In the genomic region with DNA sequence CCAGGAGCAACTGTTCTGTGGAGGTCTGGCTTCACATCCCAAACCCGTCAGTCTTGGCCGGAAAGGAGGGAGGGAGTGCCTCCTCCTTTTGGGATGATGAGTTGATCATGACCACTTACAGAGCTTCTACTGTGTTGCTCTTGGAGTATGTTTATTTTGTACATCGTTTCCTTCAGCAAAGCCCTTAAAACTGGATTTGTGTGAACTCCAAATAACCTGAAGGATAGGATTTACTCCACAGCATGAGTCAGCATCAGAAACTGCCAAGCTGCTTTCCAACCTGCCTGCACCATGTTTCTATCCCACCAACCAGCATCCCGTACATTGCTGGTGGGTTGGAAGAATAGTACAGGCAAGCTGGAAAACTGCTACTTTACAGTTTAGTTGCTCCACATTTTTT, we compare ENCODE assay signal across 36 cellular contexts. TPM values are rescaled to one million over a fixed set of nuclear protein-coding genes. Genes with fewer than 3 reads are reported as not detected.
A peak's percentile ranks its signal among the peaks of the same experiment; 100 is the strongest.
DNase-seq lines count a peak whose midpoint lies in the region; ATAC-seq and TF ChIP-seq lines count a peak whose summit lies in the region.
"Had no signal": no experiment of that assay in that cellular context is flagged by ENCODE, and none has a peak within 500 bp of the region (broad histone marks: within the 10 kb centered on the region; RNA-seq: fewer than 3 reads in every experiment).

No MANE protein-coding gene starts in this region.

- H3K4me3 Mint-ChIP-seq in stimulated activated memory B cell treated with anti-CD40 and anti-IgM and Interleukin-4, amounts not matched to agents 10 μg/mL and 1 μg/mL and 100 μg/mL, for 72 hours, result no peak overlapping the region
- H3K4me3 Mint-ChIP-seq: brain; CD4-positive, alpha-beta memory T cell; nephron progenitor cell; stimulated activated effector memory CD8-positive, alpha-beta T cell treated with anti-CD3 and anti-CD28 coated beads, Interleukin-12 subunit alpha, Interleukin-12 subunit beta, amount 100 ng/mL, for 72 hours had no signal

- no peak for ATAC-seq in stimulated activated memory B cell treated with anti-CD40 and anti-IgM and Interleukin-4, amounts not matched to agents 10 μg/mL and 1 μg/mL and 100 μg/mL, for 72 hours
- ATAC-seq in mucosa of descending colon (no peak), GM19452 (IDR thresholded peaks at IDR 0.05; ENCODE audit: unreplicated experiment) (no peak)
- ATAC-seq: foreskin keratinocyte; heart right ventricle; pancreas; stimulated activated effector memory CD8-positive, alpha-beta T cell treated with anti-CD3 and anti-CD28 coated beads, Interleukin-12 subunit alpha, Interleukin-12 subunit beta, amount 100 ng/mL, for 72 hours had no signal

- H3K9me3 ChIP-seq in mucosa of descending colon (no peaks in the 10 kb centered on the region), stomach (peaks cover 0 to 3% (median 0%) of the 10 kb centered on the region in 4 donors)
- H3K9me3 ChIP-seq: pancreas, SK-N-SH, suprapubic skin had no signal

- H3K4me3 ChIP-seq in fibroblast of mammary gland (ENCODE audit: control insufficient read depth, low read depth, low read length), result no peak overlapping the region
- H3K4me3 ChIP-seq in mucosa of descending colon, result no peak overlapping the region
- H3K4me3 ChIP-seq in stomach, result no peak overlapping the region
- H3K4me3 ChIP-seq: heart right ventricle, lung, pancreas, right atrium auricular region, spleen, suprapubic skin had no signal

- H3K27me3 Mint-ChIP-seq in stimulated activated memory B cell treated with anti-CD40 and anti-IgM and Interleukin-4, amounts not matched to agents 10 μg/mL and 1 μg/mL and 100 μg/mL, for 72 hours, result peaks cover 15% of the 10 kb centered on the region

- H3K27ac ChIP-seq in stomach, result no peak overlapping the region
- H3K27ac ChIP-seq: 22Rv1, foreskin keratinocyte, heart right ventricle, pancreas, right atrium auricular region, spleen, suprapubic skin, VCaP had no signal

- H3K4me1 ChIP-seq in mucosa of descending colon (ENCODE audit: low read depth), result no peaks in the 10 kb centered on the region
- no peaks in the 10 kb centered on the region for H3K4me1 ChIP-seq in stomach
- H3K4me1 ChIP-seq: heart right ventricle, pancreas, right atrium auricular region, spleen, suprapubic skin had no signal

- intact Hi-C loops in mucosa of descending colon (cut with DNase I, micrococcal nuclease), result no loop called here
- intact Hi-C loops in stomach (cut with DNase I; ENCODE audit: low total_unique reads), result loop anchor here (10.0 kb wide), 1 partner anchor 715 kb away; a partner anchor contains a TSS

- TF ChIP-seq POLR2A in stomach (IDR thresholded peaks at IDR 0.05), result no peak

- no peaks in the 10 kb centered on the region for H3K4me1 Mint-ChIP-seq in stimulated activated memory B cell treated with anti-CD40 and anti-IgM and Interleukin-4, amounts not matched to agents 10 μg/mL and 1 μg/mL and 100 μg/mL, for 72 hours
- H3K4me1 Mint-ChIP-seq: brain; CD4-positive, alpha-beta memory T cell; nephron progenitor cell; stimulated activated effector memory CD8-positive, alpha-beta T cell treated with anti-CD3 and anti-CD28 coated beads, Interleukin-12 subunit alpha, Interleukin-12 subunit beta, amount 100 ng/mL, for 72 hours had no signal

- no peak for TF ChIP-seq EP300 in stomach (IDR thresholded peaks at IDR 0.05)

- peaks cover 0 to 12% (median 0%) of the 10 kb centered on the region in 3 donors for H3K27me3 ChIP-seq in stomach
- H3K27me3 ChIP-seq: foreskin keratinocyte, pancreas, right atrium auricular region had no signal

- peak; percentile 13 for DNase-seq in NCI-H82 (lab: John Stamatoyannopoulos, UW)
- DNase-seq in NCI-H82 treated with DMSO at 0.1 percent for 48 hours (lab: John Stamatoyannopoulos, UW; ENCODE audit: unreplicated experiment), result no peak
- peak; percentile 27 for DNase-seq in NCI-H226
- peak; percentile 25 for DNase-seq in fibroblast of mammary gland (ENCODE audit: low read depth)
- DNase-seq in mucosa of descending colon, result no peak
- DNase-seq in stomach, result no peak
- DNase-seq: activated CD4-positive, alpha-beta T cell treated with anti-CD3 and anti-CD28 coated beads for 48 hours; activated gamma-delta T cell; activated T-cell treated with anti-CD3 and anti-CD28 coated beads, Interleukin-2, amount 50 U/mL, for 1 hour; AML-193; CD4-positive, alpha-beta memory T cell; DMS 273 treated with DMSO at 0.1 percent for 48 hours; foreskin keratinocyte; heart right ventricle; NCI-H2029 treated with DMSO at 0.1 percent for 48 hours; NCI-H2227 treated with DMSO at 0.1 percent for 48 hours; nephron progenitor cell; pancreas; SK-N-SH; spleen; stimulated activated CD4-positive, alpha-beta T cell treated with anti-CD3 and anti-CD28 coated beads, Interleukin-2, amount 100 ng/mL, for 48 hours; T-helper 2 cell had no signal

- peaks cover 4% of the 10 kb centered on the region for H3K9me3 Mint-ChIP-seq in stimulated activated memory B cell treated with anti-CD40 and anti-IgM and Interleukin-4, amounts not matched to agents 10 μg/mL and 1 μg/mL and 100 μg/mL, for 72 hours
- H3K9me3 Mint-ChIP-seq: nephron progenitor cell; stimulated activated effector memory CD8-positive, alpha-beta T cell treated with anti-CD3 and anti-CD28 coated beads, Interleukin-12 subunit alpha, Interleukin-12 subunit beta, amount 100 ng/mL, for 72 hours had no signal

- no peaks in the 10 kb centered on the region for H3K36me3 ChIP-seq in mucosa of descending colon (ENCODE audit: low read depth)
- no peaks in the 10 kb centered on the region for H3K36me3 ChIP-seq in stomach
- H3K36me3 ChIP-seq: heart right ventricle, pancreas, right atrium auricular region, spleen, suprapubic skin had no signal

- 63 to 71% (median 65%) methylated on average over 4 of the region's 4 CpGs for WGBS in stomach, 5 donors

- no peaks in the 10 kb centered on the region for H3K36me3 Mint-ChIP-seq in stimulated activated memory B cell treated with anti-CD40 and anti-IgM and Interleukin-4, amounts not matched to agents 10 μg/mL and 1 μg/mL and 100 μg/mL, for 72 hours
- H3K36me3 Mint-ChIP-seq: brain; CD4-positive, alpha-beta memory T cell; stimulated activated effector memory CD8-positive, alpha-beta T cell treated with anti-CD3 and anti-CD28 coated beads, Interleukin-12 subunit alpha, Interleukin-12 subunit beta, amount 100 ng/mL, for 72 hours had no signal

- no peak for TF ChIP-seq CTCF in fibroblast of mammary gland (conservative IDR thresholded peaks at IDR 0.05; ENCODE audit: control insufficient read depth, insufficient read depth, low read depth, low read length)
- TF ChIP-seq CTCF in mucosa of descending colon (IDR thresholded peaks at IDR 0.05), result no peak
- TF ChIP-seq CTCF in stomach (IDR thresholded peaks at IDR 0.05), result no peak

- H3K27ac Mint-ChIP-seq in stimulated activated memory B cell treated with anti-CD40 and anti-IgM and Interleukin-4, amounts not matched to agents 10 μg/mL and 1 μg/mL and 100 μg/mL, for 72 hours, result no peak overlapping the region
- H3K27ac Mint-ChIP-seq: brain; CD4-positive, alpha-beta memory T cell; nephron progenitor cell; stimulated activated effector memory CD8-positive, alpha-beta T cell treated with anti-CD3 and anti-CD28 coated beads, Interleukin-12 subunit alpha, Interleukin-12 subunit beta, amount 100 ng/mL, for 72 hours had no signal

RNA-seq across cellular contexts. Expression of a gene that starts 3.5 kb away (rescaled TPM):
- total RNA-seq in mucosa of descending colon (not detected), stomach (not detected)
- not detected for polyA plus RNA-seq in stomach
- total RNA-seq: activated CD8-positive, alpha-beta memory T cell treated with anti-CD3 and anti-CD28 coated beads for 36 hours; CD4-positive, alpha-beta memory T cell; chondrocyte; endothelial cell of umbilical vein; foreskin keratinocyte; H1; heart right ventricle; lung; MCF 10A; pancreas; right atrium auricular region; spleen; suprapubic skin had no signal
- polyA plus RNA-seq: CD4-positive, alpha-beta memory T cell; endothelial cell of umbilical vein; foreskin keratinocyte; H1; heart right ventricle; lung; pancreas; SK-N-SH; spleen had no signal

RNA-seq across cellular contexts. Expression of a gene that starts 18.9 kb away (rescaled TPM):
- total RNA-seq in mucosa of descending colon (not detected), stomach (under 1 TPM in 1 of 5 donors, not detected in 4; 0.55 TPM)
- not detected for polyA plus RNA-seq in stomach
- total RNA-seq: activated CD8-positive, alpha-beta memory T cell treated with anti-CD3 and anti-CD28 coated beads for 36 hours; CD4-positive, alpha-beta memory T cell; foreskin keratinocyte; H1; heart right ventricle; lung; MCF 10A had no signal
- polyA plus RNA-seq: CD4-positive, alpha-beta memory T cell; foreskin keratinocyte; H1; SK-N-SH had no signal

RNA-seq across cellular contexts. Expression of a gene that starts 51.6 kb away (rescaled TPM):
- total RNA-seq in mucosa of descending colon (10 to 100 TPM; 27.0 to 41.5 (median 40.6) TPM), stomach (100 to 1,000 TPM in 3 of 5 donors, 10 to 100 TPM in 2; 12.1 to 218 (median 109) TPM)
- polyA plus RNA-seq in stomach, result 10 to 100 TPM; 17.9 to 45.4 (median 20.7) TPM

Comparison
In these comparisons a context has a peak if more than half of its experiments do, and no peak if none do; other contexts are left out.
1. DNase-seq: peak in NCI-H82 (single experiment), NCI-H226 (single experiment) and fibroblast of mammary gland (single experiment); none in NCI-H82 treated with DMSO at 0.1 percent for 48 hours (single experiment), mucosa of descending colon (0 of 3) and stomach (single experiment).